Comparison of ENCODE assay signal across 15 cellular contexts in the genomic region with DNA sequence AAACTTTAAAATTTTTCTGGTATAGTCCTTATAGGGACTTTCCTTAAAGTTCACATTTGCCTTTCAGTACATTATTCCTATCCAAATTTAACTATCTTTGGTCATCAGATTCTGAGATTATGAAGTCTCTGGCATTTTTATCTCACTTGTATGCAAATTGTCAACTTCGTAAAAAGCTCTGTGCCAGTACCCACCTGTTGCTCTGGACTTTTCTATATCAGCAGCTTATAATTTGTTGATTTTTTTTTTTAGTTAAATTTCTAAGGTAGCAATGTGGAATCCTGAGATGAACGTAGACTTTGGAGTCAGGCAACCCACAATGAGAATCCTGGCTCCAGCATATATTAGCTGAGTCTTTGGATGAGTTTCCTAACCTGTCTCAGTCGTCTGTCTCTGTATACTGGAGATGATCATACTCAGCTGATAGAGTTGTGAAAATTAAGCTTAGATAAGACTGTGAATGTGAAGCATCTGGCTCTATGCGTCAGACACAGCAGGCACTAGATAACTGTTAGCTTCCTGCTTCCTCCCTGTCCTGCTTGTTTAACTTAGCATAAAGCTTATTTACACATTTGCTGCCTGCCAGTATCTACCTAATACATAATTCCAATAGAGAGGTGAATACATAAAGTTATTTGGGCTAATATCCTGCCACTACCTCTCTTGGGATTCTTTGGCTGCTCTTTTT. TPM values are rescaled to one million over a fixed set of nuclear protein-coding genes. Genes with fewer than 3 reads are reported as not detected.
A peak's percentile ranks its signal among the peaks of the same experiment; 100 is the strongest.
DNase-seq lines count a peak whose midpoint lies in the region; ATAC-seq and TF ChIP-seq lines count a peak whose summit lies in the region.
"Had no signal": no experiment of that assay in that cellular context is flagged by ENCODE, and none has a peak within 500 bp of the region (broad histone marks: within the 10 kb centered on the region; RNA-seq: fewer than 3 reads in every experiment).

No MANE protein-coding gene starts in this region.

- no TSS peak for BruUV-seq in PC-3 (replicated peaks; lab: Mats Ljungman, UMichigan)

- no peaks in the 10 kb centered on the region for H3K4me1 ChIP-seq in PC-3 (ENCODE audit: insufficient read depth, low read length)
- peaks cover 15% of the 10 kb centered on the region for H3K4me1 ChIP-seq in mesenchymal stem cell (ENCODE audit: control insufficient read depth, insufficient read depth, low read depth, low read length)

- CTCF ChIA-PET in PC-3 (lab: Charles Lee), result no interaction called here
- CTCF ChIA-PET in activated naive CD4-positive, alpha-beta T cell treated with anti-CD3 and anti-CD28 coated beads, Interleukin-2, amount 10 ng/mL, durations not matched to agents 7 days and 5 days (lab: Charles Lee), result no interaction called here

- H4K8ac ChIP-seq in mesenchymal stem cell (ENCODE audit: low read length), result no peak overlapping the region

- DNase-seq in DMS53 treated with DMSO at 0.1 percent for 48 hours (lab: John Stamatoyannopoulos, UW; ENCODE audit: unreplicated experiment) (peak; percentile 38), PC-3 (no peak), mesenchymal stem cell (peak; percentile 84), globus pallidus (ENCODE audit: low spot score) (no peak)
- DNase-seq in activated naive CD4-positive, alpha-beta T cell treated with anti-CD3 and anti-CD28 coated beads, Interleukin-2, amount 10 ng/mL, durations not matched to agents 7 days and 5 days, result no peak
- DNase-seq: activated CD4-positive, CD25-positive, alpha-beta regulatory T cell; glutamatergic neuron; GOT3; SHP77 treated with DMSO at 0.1 percent for 48 hours; sigmoid colon; transverse colon had no signal

- H3K4ac ChIP-seq in mesenchymal stem cell (ENCODE audit: low read depth in 1 of 2, low read length in 2 of 2), result no peak overlapping the region

- intact Hi-C loops in PC-3 (cut with micrococcal nuclease), result no loop called here

- H3K9ac ChIP-seq in PC-3 (ENCODE audit: low read length) (no peak overlapping the region), mesenchymal stem cell (ENCODE audit: low read length) (no peak overlapping the region)
- H3K9ac ChIP-seq: KMS-11 had no signal

- no peaks in the 10 kb centered on the region for H3K9me2 ChIP-seq in PC-3 (replicated peaks; ENCODE audit: low read length)

- no peaks in the 10 kb centered on the region for H3K4me1 Mint-ChIP-seq in activated naive CD4-positive, alpha-beta T cell treated with anti-CD3 and anti-CD28 coated beads, Interleukin-2, amount 10 ng/mL, durations not matched to agents 7 days and 5 days

- 49% methylated on average over 4 of the region's 4 CpGs for WGBS in mesenchymal stem cell

- no peaks in the 10 kb centered on the region for H3K9me3 Mint-ChIP-seq in activated naive CD4-positive, alpha-beta T cell treated with anti-CD3 and anti-CD28 coated beads, Interleukin-2, amount 10 ng/mL, durations not matched to agents 7 days and 5 days

- H3K27me3 ChIP-seq in PC-3 (ENCODE audit: low read length) (no peaks in the 10 kb centered on the region), mesenchymal stem cell (ENCODE audit: control insufficient read depth in 1 of 2, insufficient read depth in 1 of 2, low read length in 2 of 2) (no peaks in the 10 kb centered on the region)
- H3K27me3 ChIP-seq: sigmoid colon, transverse colon had no signal

- H3K79me2 ChIP-seq in PC-3 (ENCODE audit: low read length), result peaks cover 68% of the 10 kb centered on the region

- no peak overlapping the region for H3K18ac ChIP-seq in mesenchymal stem cell (ENCODE audit: low read depth in 1 of 2, low read length in 2 of 2)

- H3K36me3 Mint-ChIP-seq in activated naive CD4-positive, alpha-beta T cell treated with anti-CD3 and anti-CD28 coated beads, Interleukin-2, amount 10 ng/mL, durations not matched to agents 7 days and 5 days, result peaks cover 10% of the 10 kb centered on the region

- no peaks in the 10 kb centered on the region for H3K27me3 Mint-ChIP-seq in activated naive CD4-positive, alpha-beta T cell treated with anti-CD3 and anti-CD28 coated beads, Interleukin-2, amount 10 ng/mL, durations not matched to agents 7 days and 5 days

- H3K27ac ChIP-seq in PC-3 (ENCODE audit: low read length) (no peak overlapping the region), mesenchymal stem cell (ENCODE audit: low read length, poor library complexity, severe bottlenecking) (peak overlapping the region; percentile 13)
- H3K27ac ChIP-seq: KMS-11, sigmoid colon, transverse colon had no signal

- no peak overlapping the region for H2AFZ ChIP-seq in PC-3 (ENCODE audit: low read length)
- H2AFZ ChIP-seq in mesenchymal stem cell (ENCODE audit: low read depth, low read length), result no peak overlapping the region

- POLR2A ChIA-PET in PC-3 (lab: Charles Lee; ENCODE audit: unreplicated experiment), result no interaction called here

- H3K4me3 Mint-ChIP-seq in activated naive CD4-positive, alpha-beta T cell treated with anti-CD3 and anti-CD28 coated beads, Interleukin-2, amount 10 ng/mL, durations not matched to agents 7 days and 5 days, result no peak overlapping the region

- H3K79me1 ChIP-seq in mesenchymal stem cell (replicated peaks; ENCODE audit: low read length, poor library complexity, severe bottlenecking), result peaks cover 4% of the 10 kb centered on the region

- H3K36me3 ChIP-seq in PC-3 (ENCODE audit: low read depth, low read length), result 0 out of 2 replicates have a peak, but pooled peaks cover 3% of the 10 kb centered on the region
- peaks cover 5 to 23% of the 10 kb centered on the region in 2 experiments for H3K36me3 ChIP-seq in mesenchymal stem cell (ENCODE audit: control insufficient read depth in 1 of 2, insufficient read depth in 2 of 2, low read depth in 1 of 2, low read length in 2 of 2)

- peak; percentile 54 for ATAC-seq in PC-3
- ATAC-seq in esophagus mucosa, result peak; percentile 8
- ATAC-seq in GM18519 (IDR thresholded peaks at IDR 0.05; ENCODE audit: low FRiP score, unreplicated experiment), result no peak
- ATAC-seq in GM21381 (IDR thresholded peaks at IDR 0.05; ENCODE audit: unreplicated experiment), result no peak

- H3K4me3 ChIP-seq in PC-3 (ENCODE audit: low read length) (no peak overlapping the region), mesenchymal stem cell (ENCODE audit: insufficient read depth in 1 of 2, low read depth in 1 of 2, low read length in 2 of 2) (no peak overlapping the region)
- H3K4me3 ChIP-seq: sigmoid colon, transverse colon had no signal

- no peak overlapping the region for H3K27ac Mint-ChIP-seq in activated naive CD4-positive, alpha-beta T cell treated with anti-CD3 and anti-CD28 coated beads, Interleukin-2, amount 10 ng/mL, durations not matched to agents 7 days and 5 days

- H3K4me2 ChIP-seq in PC-3 (ENCODE audit: low read length), result no peak overlapping the region
- no peak overlapping the region for H3K4me2 ChIP-seq in mesenchymal stem cell (ENCODE audit: low read length, poor library complexity, severe bottlenecking)
- H3K4me2 ChIP-seq: KMS-11 had no signal

- no peak overlapping the region for H2BK120ac ChIP-seq in mesenchymal stem cell (ENCODE audit: low read depth, low read length)

- H3F3A ChIP-seq in PC-3 (ENCODE audit: low read length, unreplicated experiment), result no peaks in the 10 kb centered on the region

- H4K20me1 ChIP-seq in PC-3 (ENCODE audit: low read length), result peaks cover 14% of the 10 kb centered on the region

- no peak overlapping the region for H3K23ac ChIP-seq in mesenchymal stem cell (ENCODE audit: low read length in 2 of 2)

- H2BK15ac ChIP-seq in mesenchymal stem cell (ENCODE audit: low read depth, poor library complexity, severe bottlenecking), result no peak overlapping the region

- TF ChIP-seq CTCF in PC-3 (conservative IDR thresholded peaks at IDR 0.05; ENCODE audit: low read depth, low read length), result no peak

- H2BK12ac ChIP-seq in mesenchymal stem cell (ENCODE audit: low read length in 2 of 2), result no peak overlapping the region

- H3K14ac ChIP-seq in mesenchymal stem cell (ENCODE audit: low read length in 2 of 2), result no peak overlapping the region

- no peaks in the 10 kb centered on the region for H3K9me3 ChIP-seq in PC-3 (ENCODE audit: low read length)
- no peaks in the 10 kb centered on the region for H3K9me3 ChIP-seq in mesenchymal stem cell (ENCODE audit: control insufficient read depth, low read length)
- H3K9me3 ChIP-seq: sigmoid colon, transverse colon had no signal

- H2AK5ac ChIP-seq in mesenchymal stem cell (ENCODE audit: low read length, severe bottlenecking), result no peak overlapping the region

- H2BK5ac ChIP-seq in mesenchymal stem cell (ENCODE audit: low read depth, low read length, poor library complexity, severe bottlenecking), result no peak overlapping the region

- H4K91ac ChIP-seq in mesenchymal stem cell (ENCODE audit: low read length), result no peak overlapping the region

RNA-seq across cellular contexts. Expression of gene MARK3, which starts 59.8 kb away (rescaled TPM):
- total RNA-seq in PC-3 (2014; rRNA removed) (69.9 and 73.4 TPM in 2 replicates), esophagus mucosa (62.1 TPM)
- polyA plus RNA-seq in mesenchymal stem cell (2013, experiment 1 of 2), result 51.9 TPM
- 50.3 TPM for polyA plus RNA-seq in mesenchymal stem cell (2013, experiment 2 of 2)

Comparison
In these comparisons a context has a peak if more than half of its experiments do, and no peak if none do; other contexts are left out.
1. DNase-seq: peak in DMS53 treated with DMSO at 0.1 percent for 48 hours (single experiment) and mesenchymal stem cell (single experiment); none in PC-3 (single experiment), globus pallidus (single experiment) and activated naive CD4-positive, alpha-beta T cell treated with anti-CD3 and anti-CD28 coated beads, Interleukin-2, amount 10 ng/mL, durations not matched to agents 7 days and 5 days (single experiment).
2. ATAC-seq: peak in PC-3 (single experiment) and esophagus mucosa (single experiment); none in GM18519 (single experiment) and GM21381 (single experiment).